In genomic region chr2:55707751-55708150, GRCh38 we compare ENCODE assay signal across 23 cellular contexts. TPM values are rescaled to one million over a fixed set of nuclear protein-coding genes. Genes with fewer than 3 reads are reported as not detected.
A peak's percentile ranks its signal among the peaks of the same experiment; 100 is the strongest.
DNase-seq lines count a peak whose midpoint lies in the region; ATAC-seq, FAIRE-seq and TF ChIP-seq lines count a peak whose summit lies in the region.
"Had no signal": no experiment of that assay in that cellular context is flagged by ENCODE, and none has a peak within 500 bp of the region (broad histone marks: within the 10 kb centered on the region; RNA-seq: fewer than 3 reads in every experiment).

No MANE protein-coding gene starts in this region.

- H3K27ac ChIP-seq in H1 (ENCODE audit: low read depth, low read length) = no peak overlapping the region
- no peak overlapping the region for H3K27ac ChIP-seq in tibial artery
- H3K27ac ChIP-seq: HL-60 had no signal

- TF ChIP-seq CTCF in H1 (IDR thresholded peaks at IDR 0.05; ENCODE audit: control extremely low read depth in 1 of 3, insufficient read depth in 1 of 3, low read depth in 1 of 3, low read length in 3 of 3) (no peak), tibial artery (IDR thresholded peaks at IDR 0.05) (no peak)

- H3K27ac Mint-ChIP-seq in activated naive CD4-positive, alpha-beta T cell treated with anti-CD3 and anti-CD28 coated beads, Interleukin-2, amount 50 U/mL, for 72 hours = no peak overlapping the region
- no peak overlapping the region for H3K27ac Mint-ChIP-seq in activated T-helper 2 cell treated with anti-CD3 and anti-CD28 coated beads, Interferon-gamma antibody, Interleukin-2, Interleukin-4, amounts not matched to agents 10 μg/mL and 5 μg/mL and 100 μg/mL, durations not matched to agents 14 hours and 24 hours and 36 hours
- H3K27ac Mint-ChIP-seq: B cell, IgD-negative memory B cell had no signal

- POLR2A ChIA-PET in H1 (lab: Charles Lee; ENCODE audit: partially characterized antibody) = no interaction called here

- ATAC-seq in sciatic nerve = peak; percentile 10
- no peak for ATAC-seq in activated naive CD4-positive, alpha-beta T cell treated with anti-CD3 and anti-CD28 coated beads, Interleukin-2, amount 50 U/mL, for 72 hours
- ATAC-seq: Right ventricle myocardium inferior had no signal

- H2AFZ ChIP-seq in H1 (ENCODE audit: low read length) = no peak overlapping the region

- no peak overlapping the region for H4K5ac ChIP-seq in H1 (ENCODE audit: insufficient read length, low read depth, low read length)

- CTCF ChIA-PET in H1 (lab: Charles Lee; ENCODE audit: partially characterized antibody) = no interaction called here

- H3K4me1 Mint-ChIP-seq in activated T-helper 2 cell treated with anti-CD3 and anti-CD28 coated beads, Interferon-gamma antibody, Interleukin-2, Interleukin-4, amounts not matched to agents 10 μg/mL and 5 μg/mL and 100 μg/mL, durations not matched to agents 14 hours and 24 hours and 36 hours (ENCODE audit: low read depth) = peaks cover 6% of the 10 kb centered on the region
- H3K4me1 Mint-ChIP-seq: B cell, IgD-negative memory B cell had no signal

- no peak overlapping the region for H4K91ac ChIP-seq in H1 (replicated peaks; ENCODE audit: insufficient read length, low read length)

- WGBS in H1 (ENCODE audit: extremely low coverage in 1 of 2, insufficient coverage in 1 of 2, insufficient read length in 1 of 2, insufficient replicate concordance in 2 of 2, low coverage in 1 of 2, low lambda C conversion rate in 2 of 2, missing lambda C conversion rate in 1 of 2), 2 experiments = 86% methylated on average over 1 of the region's 1 CpG; no CpG with 5 or more reads in 1 of the 2 experiments

- H3K79me1 ChIP-seq in H1 (ENCODE audit: low read depth, low read length) = no peaks in the 10 kb centered on the region

- no peak overlapping the region for H3K56ac ChIP-seq in H1 (replicated peaks; ENCODE audit: insufficient read length, low read depth, low read length)

- no peak for TF ChIP-seq EP300 in H1 (IDR thresholded peaks at IDR 0.05; ENCODE audit: borderline replicate concordance in 1 of 2, low read depth in 2 of 2, low read length in 2 of 2)

- H3K4me2 ChIP-seq in H1 (ENCODE audit: insufficient read depth in 1 of 2, low read depth in 2 of 2, low read length in 2 of 2) = no peak overlapping the region

- H3K27me3 Mint-ChIP-seq in activated T-helper 2 cell treated with anti-CD3 and anti-CD28 coated beads, Interferon-gamma antibody, Interleukin-2, Interleukin-4, amounts not matched to agents 10 μg/mL and 5 μg/mL and 100 μg/mL, durations not matched to agents 14 hours and 24 hours and 36 hours (ENCODE audit: low read depth) = peaks cover 18% of the 10 kb centered on the region

- no peaks in the 10 kb centered on the region for H3K36me3 ChIP-seq in H1 (ENCODE audit: control insufficient read depth in 2 of 4, insufficient read depth in 4 of 4, low read length in 3 of 4)
- no peaks in the 10 kb centered on the region for H3K36me3 ChIP-seq in tibial artery
- H3K36me3 ChIP-seq: HAP-1 had no signal

- no peak overlapping the region for H2BK15ac ChIP-seq in H1 (ENCODE audit: low read length)

- no peaks in the 10 kb centered on the region for H3K36me3 Mint-ChIP-seq in activated naive CD4-positive, alpha-beta T cell treated with anti-CD3 and anti-CD28 coated beads, Interleukin-2, amount 50 U/mL, for 72 hours
- no peaks in the 10 kb centered on the region for H3K36me3 Mint-ChIP-seq in activated T-helper 2 cell treated with anti-CD3 and anti-CD28 coated beads, Interferon-gamma antibody, Interleukin-2, Interleukin-4, amounts not matched to agents 10 μg/mL and 5 μg/mL and 100 μg/mL, durations not matched to agents 14 hours and 24 hours and 36 hours (ENCODE audit: low read depth)
- H3K36me3 Mint-ChIP-seq: IgD-negative memory B cell had no signal

- H3K27me3 ChIP-seq in H1 (replicated peaks in 1 of 4; ENCODE audit: control insufficient read depth in 3 of 4, extremely low read depth in 1 of 4, insufficient read depth in 3 of 4, low read length in 3 of 4) = no peaks in the 10 kb centered on the region
- H3K27me3 ChIP-seq in tibial artery = no peaks in the 10 kb centered on the region

- no peak overlapping the region for H4K8ac ChIP-seq in H1 (ENCODE audit: extremely low read depth, insufficient read depth, low read length)

- no peak overlapping the region for H3K18ac ChIP-seq in H1 (ENCODE audit: extremely low read depth, low read length)

- no peak overlapping the region for H3K9ac ChIP-seq in H1 (replicated peaks in 1 of 4; ENCODE audit: extremely low read depth in 1 of 4, low read depth in 3 of 4, low read length in 3 of 4)

- no peak overlapping the region for H3K14ac ChIP-seq in H1 (ENCODE audit: insufficient read length)

- no peak for TF ChIP-seq POLR2A in H1 (IDR thresholded peaks at IDR 0.05; ENCODE audit: control extremely low read depth in 1 of 2, low read depth in 2 of 2, low read length in 2 of 2)

- H3K9me3 ChIP-seq in H1 (ENCODE audit: insufficient read depth in 2 of 2, low read depth in 1 of 2, low read length in 1 of 2) (no peaks in the 10 kb centered on the region), tibial artery (no peaks in the 10 kb centered on the region)
- H3K9me3 ChIP-seq: HAP-1 had no signal

- TF ChIP-seq RAD21 in H1 (IDR thresholded peaks at IDR 0.05 in 1 of 2, conservative IDR thresholded peaks at IDR 0.05 in 1 of 2; ENCODE audit: low read depth in 2 of 2, low read length in 2 of 2) = no peak

- no peak overlapping the region for H2BK12ac ChIP-seq in H1 (ENCODE audit: low read depth, low read length)

- H3K4me1 ChIP-seq in H1 (replicated peaks in 1 of 4; ENCODE audit: control insufficient read depth in 3 of 4, insufficient read depth in 4 of 4, low read length in 3 of 4) (peaks cover 0 to 5% (median 0%) of the 10 kb centered on the region in 4 experiments; a peak in 3 of 7 replicates), tibial artery (no peaks in the 10 kb centered on the region)

- intact Hi-C loops in sciatic nerve (cut with DNase I) (no loop called here), tibial artery (cut with DNase I; ENCODE audit: low total_unique reads) (no loop called here)
- intact Hi-C loops in activated T-helper 2 cell treated with anti-CD3 and anti-CD28 coated beads, Interferon-gamma antibody, Interleukin-2, Interleukin-4, amounts not matched to agents 10 μg/mL and 5 μg/mL and 100 μg/mL, durations not matched to agents 14 hours and 24 hours and 36 hours (cut with micrococcal nuclease) = no loop called here

- H3K4ac ChIP-seq in H1 (replicated peaks; ENCODE audit: insufficient read length, low read depth, low read length) = no peak overlapping the region

- no peak overlapping the region for H2BK20ac ChIP-seq in H1 (ENCODE audit: low read length)

- FAIRE-seq in H1 (lab: Jason Lieb, UNC) = no peak
- FAIRE-seq: RCC 7860 had no signal

- DNase-seq in COLO829 (ENCODE audit: low spot score) (peak; percentile 15), H1 (ENCODE audit: low read depth in 1 of 2, low spot score in 2 of 2) (no peak), medulla oblongata (ENCODE audit: extremely low spot score) (peak; percentile 90), sciatic nerve (ENCODE audit: low spot score) (no peak), tibial artery (no peak), NCI-H2029 (lab: John Stamatoyannopoulos, UW) (no peak)
- DNase-seq in activated naive CD4-positive, alpha-beta T cell treated with anti-CD3 and anti-CD28 coated beads, Interleukin-2, amount 50 U/mL, for 72 hours (ENCODE audit: low spot score in 2 of 2) = no peak
- DNase-seq in activated T-helper 2 cell treated with anti-CD3 and anti-CD28 coated beads, Interferon-gamma antibody, Interleukin-2, Interleukin-4, amounts not matched to agents 10 μg/mL and 5 μg/mL and 100 μg/mL, durations not matched to agents 14 hours and 24 hours and 36 hours (ENCODE audit: low spot score) = no peak
- DNase-seq: 8988T, COR-L47, DMS 273 treated with DMSO at 0.1 percent for 48 hours, DND-41, MM.1S, NCI-H1092, NCI-H1436 treated with DMSO at 0.1 percent for 48 hours, NCI-H2029 treated with DMSO at 0.1 percent for 48 hours, NCI-H446 treated with DMSO at 0.1 percent for 48 hours had no signal

- H2AK5ac ChIP-seq in H1 (ENCODE audit: low read depth, low read length) = no peak overlapping the region

- H3K4me3 ChIP-seq in H1 (ENCODE audit: extremely low read depth in 1 of 4, insufficient read depth in 2 of 4, low read depth in 3 of 4, low read length in 4 of 4) (no peak overlapping the region), tibial artery (no peak overlapping the region)
- H3K4me3 ChIP-seq: HAP-1 had no signal

- H4K20me1 ChIP-seq in H1 (replicated peaks in 1 of 2; ENCODE audit: control insufficient read depth in 1 of 2, insufficient read depth in 2 of 2, low read length in 2 of 2) = no peaks in the 10 kb centered on the region

- peak overlapping the region; percentile 47 for H3K23ac ChIP-seq in H1 (ENCODE audit: insufficient read length)

- no peaks in the 10 kb centered on the region for H3K9me3 Mint-ChIP-seq in activated naive CD4-positive, alpha-beta T cell treated with anti-CD3 and anti-CD28 coated beads, Interleukin-2, amount 50 U/mL, for 72 hours
- H3K9me3 Mint-ChIP-seq in activated T-helper 2 cell treated with anti-CD3 and anti-CD28 coated beads, Interferon-gamma antibody, Interleukin-2, Interleukin-4, amounts not matched to agents 10 μg/mL and 5 μg/mL and 100 μg/mL, durations not matched to agents 14 hours and 24 hours and 36 hours = no peaks in the 10 kb centered on the region

- H2BK5ac ChIP-seq in H1 (ENCODE audit: low read depth, low read length) = no peak overlapping the region

- no peak overlapping the region for H3K4me3 Mint-ChIP-seq in activated T-helper 2 cell treated with anti-CD3 and anti-CD28 coated beads, Interferon-gamma antibody, Interleukin-2, Interleukin-4, amounts not matched to agents 10 μg/mL and 5 μg/mL and 100 μg/mL, durations not matched to agents 14 hours and 24 hours and 36 hours (ENCODE audit: low read depth)
- H3K4me3 Mint-ChIP-seq: B cell, IgD-negative memory B cell had no signal

- no peaks in the 10 kb centered on the region for H3K79me2 ChIP-seq in H1 (ENCODE audit: control insufficient read depth in 1 of 2, insufficient read depth in 2 of 2, low read length in 2 of 2)

- H2BK120ac ChIP-seq in H1 (replicated peaks; ENCODE audit: low read depth, low read length) = no peak overlapping the region

- H3K23me2 ChIP-seq in H1 (ENCODE audit: low read depth, low read length) = peaks cover 1% of the 10 kb centered on the region; the same call in 1 of the 2 replicates

RNA-seq across cellular contexts. Expression of gene PNPT1, which starts 14.1 kb away (rescaled TPM):
- 40.2 and 43.2 TPM in 2 replicates for total RNA-seq in H1 (2021; fragmentation: NEBNext Ultra II Directional; extraction: Animal tissue kit (Norgen Biotek cat#: 25700))
- 8.3 and 36.0 TPM in 2 replicates for polyA plus RNA-seq in H1 (2011; rRNA removed)
- polyA plus RNA-seq in H1 (2011; cell fraction: cytosol; rRNA removed) = 11.2 TPM
- polyA plus RNA-seq in H1 (2011; cell fraction: nucleus; rRNA removed) = 24.8 TPM
- 15.8 to 31.0 TPM (median 23.2 TPM) in 4 replicates for polyA plus RNA-seq in H1 (2012, experiment 1 of 2)
- polyA plus RNA-seq in H1 (2012, experiment 2 of 2) = 1.6 TPM
- 24.2 TPM for polyA plus RNA-seq in H1 (2013, experiment 1 of 2)
- polyA plus RNA-seq in H1 (2013, experiment 2 of 2) = 29.4 TPM
- polyA minus RNA-seq in H1 (2011; rRNA and poly(A)+ RNA removed) = 16.3 and 18.0 TPM in 2 replicates
- 62.2 TPM for polyA minus RNA-seq in H1 (2011; cell fraction: cytosol; rRNA and poly(A)+ RNA removed)
- polyA minus RNA-seq in H1 (2011; cell fraction: nucleus; rRNA and poly(A)+ RNA removed) = 45.0 TPM
- 21.9 TPM for total RNA-seq in sciatic nerve
- total RNA-seq in activated naive CD4-positive, alpha-beta T cell treated with anti-CD3 and anti-CD28 coated beads, Interleukin-2, amount 50 U/mL, for 72 hours = 10 to 100 TPM; 33.2 to 48.5 TPM
- total RNA-seq in activated T-helper 2 cell treated with anti-CD3 and anti-CD28 coated beads, Interferon-gamma antibody, Interleukin-2, Interleukin-4, amounts not matched to agents 10 μg/mL and 5 μg/mL and 100 μg/mL, durations not matched to agents 14 hours and 24 hours and 36 hours = 53.5 and 54.3 TPM in 2 replicates

Comparison
In these comparisons a context has a peak if more than half of its experiments do, and no peak if none do; other contexts are left out.
1. DNase-seq: peak in COLO829 (single experiment) and medulla oblongata (single experiment); none in H1 (0 of 2), sciatic nerve (single experiment), tibial artery (0 of 2), NCI-H2029 (single experiment), activated naive CD4-positive, alpha-beta T cell treated with anti-CD3 and anti-CD28 coated beads, Interleukin-2, amount 50 U/mL, for 72 hours (0 of 2) and activated T-helper 2 cell treated with anti-CD3 and anti-CD28 coated beads, Interferon-gamma antibody, Interleukin-2, Interleukin-4, amounts not matched to agents 10 μg/mL and 5 μg/mL and 100 μg/mL, durations not matched to agents 14 hours and 24 hours and 36 hours (single experiment).